ENCODE assay signal across 26 cellular contexts in genomic region chr7:68512466-68512865, GRCh38.
DNase-seq lines count a peak whose midpoint lies in the region; ATAC-seq, FAIRE-seq and TF ChIP-seq lines count a peak whose summit lies in the region.
"Had no signal": no experiment of that assay in that cellular context is flagged by ENCODE, and none has a peak within 500 bp of the region (broad histone marks: within the 10 kb centered on the region; RNA-seq: fewer than 3 reads in every experiment).

No MANE protein-coding gene starts in this region.

- H3K4me3 ChIP-seq in breast epithelium = no peak overlapping the region
- H3K4me3 ChIP-seq: BLaER1, GM12878 had no signal

- no peaks in the 10 kb centered on the region for H3K36me3 ChIP-seq in breast epithelium
- H3K36me3 ChIP-seq: BE2C, BLaER1 had no signal

- intact Hi-C loops in breast epithelium (cut with DNase I; ENCODE audit: low total_unique reads) = no loop called here

- FAIRE-seq in D721Med (lab: Jason Lieb, UNC) = peak; percentile 72
- FAIRE-seq: A204.1, GM12878, GM12892, GM18507 had no signal

- peaks cover 7 to 12% of the 10 kb centered on the region in 2 donors for H3K9me3 ChIP-seq in breast epithelium
- H3K9me3 ChIP-seq: BE2C, Caco-2 had no signal

- no peak for TF ChIP-seq CTCF in D721Med (IDR thresholded peaks at IDR 0.05; ENCODE audit: insufficient read depth, missing control alignments)
- TF ChIP-seq CTCF in breast epithelium (IDR thresholded peaks at IDR 0.05) = no peak

- no peak for ATAC-seq in HG03521 (IDR thresholded peaks at IDR 0.05; ENCODE audit: unreplicated experiment)
- ATAC-seq: GM12878 had no signal

- H3K27me3 ChIP-seq in breast epithelium = peaks cover 0 to 5% of the 10 kb centered on the region in 2 donors
- H3K27me3 ChIP-seq: BE2C, BLaER1 had no signal

- DNase-seq in D721Med (ENCODE audit: insufficient read length, low spot score) = no peak
- peak; percentile 63 for DNase-seq in foreskin melanocyte
- no peak for DNase-seq in breast epithelium (ENCODE audit: low spot score in 2 of 2)
- DNase-seq in hippocampal formation (lab: John Stamatoyannopoulos, UW) = no peak
- DNase-seq: 8988T; ACHN; BE2C; C1 segment of cervical spinal cord; Caco-2; Calu3; CD4-positive, alpha-beta memory T cell; CD4-positive, CD25-positive, alpha-beta regulatory T cell; CD8-positive, alpha-beta memory T cell; DMS 273 treated with DMSO at 0.1 percent for 48 hours; DMS153; DMS53; DMS79; DND-41; EL; GDM1 had no signal

- TF ChIP-seq POLR2A in breast epithelium (IDR thresholded peaks at IDR 0.05) = no peak

- no peak overlapping the region for H3K27ac ChIP-seq in breast epithelium
- H3K27ac ChIP-seq: BLaER1 had no signal

- no peaks in the 10 kb centered on the region for H3K4me1 ChIP-seq in breast epithelium
- H3K4me1 ChIP-seq: BE2C, BLaER1, Caco-2 had no signal
